ENCODE assay signal across 17 cellular contexts in genomic region chr2:203567786-203568185, GRCh38. TPM values are rescaled to one million over a fixed set of nuclear protein-coding genes. Genes with fewer than 3 reads are reported as not detected.
DNase-seq lines count a peak whose midpoint lies in the region; TF ChIP-seq lines count a peak whose summit lies in the region.
"Had no signal": no experiment of that assay in that cellular context is flagged by ENCODE, and none has a peak within 500 bp of the region (broad histone marks: within the 10 kb centered on the region; RNA-seq: fewer than 3 reads in every experiment).

No MANE protein-coding gene starts in this region.

- H3K9ac ChIP-seq in adipocyte (ENCODE audit: low read length), result no peak overlapping the region
- H3K9ac ChIP-seq: BLaER1 had no signal

- H3K4me3 ChIP-seq in adipocyte (ENCODE audit: low read length), result no peak overlapping the region
- H3K4me3 ChIP-seq in fibroblast of mammary gland (ENCODE audit: control insufficient read depth, low read depth, low read length), result no peak overlapping the region
- H3K4me3 ChIP-seq in spleen, result no peak overlapping the region
- H3K4me3 ChIP-seq: BLaER1, K562 had no signal

- WGBS in spleen, 5 donors, result 75 to 90% (median 85%) methylated on average over 1 of the region's 1 CpG

- no peaks in the 10 kb centered on the region for H3K36me3 ChIP-seq in adipocyte (ENCODE audit: control insufficient read depth, insufficient read depth, low read length, severe bottlenecking)
- H3K36me3 ChIP-seq in spleen, result no peaks in the 10 kb centered on the region
- H3K36me3 ChIP-seq: BLaER1 had no signal

- intact Hi-C loops in spleen (cut with DNase I; ENCODE audit: low total_unique reads), result no loop called here

- H3K4me1 ChIP-seq in adipocyte (ENCODE audit: control insufficient read depth, insufficient read depth, low read length) (peaks cover 8% of the 10 kb centered on the region), spleen (no peaks in the 10 kb centered on the region)
- H3K4me1 ChIP-seq: BLaER1 had no signal

- peak; percentile 56 for DNase-seq in NCI-H82 (lab: John Stamatoyannopoulos, UW)
- no peak for DNase-seq in NCI-H82 treated with DMSO at 0.1 percent for 48 hours (lab: John Stamatoyannopoulos, UW; ENCODE audit: unreplicated experiment)
- peak; percentile 43 for DNase-seq in adipocyte (ENCODE audit: low read depth)
- DNase-seq in fibroblast of mammary gland (ENCODE audit: low read depth), result peak; percentile 34
- peak; percentile 37 for DNase-seq in renal cortical epithelial cell (ENCODE audit: low read depth)
- no peak for DNase-seq in stimulated activated naive CD4-positive, alpha-beta T cell treated with Interleukin-2 at 50 U/mL for 16 hours (lab: John Stamatoyannopoulos, UW)
- no peak for DNase-seq in spleen
- DNase-seq in DMS114 treated with DMSO at 0.1 percent for 48 hours (lab: John Stamatoyannopoulos, UW; ENCODE audit: unreplicated experiment), result no peak
- DNase-seq: Calu3; CD4-positive, alpha-beta memory T cell; DMS53; NCI-H1105 treated with DMSO at 0.1 percent for 48 hours; NCI-H1694; NCI-H2081 treated with DMSO at 0.1 percent for 48 hours had no signal

- TF ChIP-seq CTCF in fibroblast of mammary gland (conservative IDR thresholded peaks at IDR 0.05; ENCODE audit: control insufficient read depth, insufficient read depth, low read depth, low read length) (no peak), spleen (IDR thresholded peaks at IDR 0.05 in 8 of 11, conservative IDR thresholded peaks at IDR 0.05 in 3 of 11) (no peak)

- H3K27me3 ChIP-seq in adipocyte (replicated peaks; ENCODE audit: control insufficient read depth, insufficient read depth, low read length) (no peaks in the 10 kb centered on the region), spleen (replicated peaks in 1 of 7) (peaks cover 0 to 7% (median 0%) of the 10 kb centered on the region in 7 donors)
- H3K27me3 ChIP-seq: BLaER1 had no signal

- H3K27ac ChIP-seq in spleen, result no peak overlapping the region
- H3K27ac ChIP-seq: 22Rv1, BLaER1 had no signal

- no peaks in the 10 kb centered on the region for H3K9me3 ChIP-seq in adipocyte (ENCODE audit: control insufficient read depth, low read length)
- H3K9me3 ChIP-seq in spleen, result no peaks in the 10 kb centered on the region
- H3K9me3 ChIP-seq: BLaER1 had no signal

- TF ChIP-seq POLR2A in spleen (IDR thresholded peaks at IDR 0.05), result no peak

RNA-seq across cellular contexts. Expression of gene RAPH1, which starts 32.7 kb away (rescaled TPM):
- total RNA-seq in renal cortical epithelial cell (20.7 and 43.3 TPM in 2 replicates), spleen (100 to 1,000 TPM in 4 of 7 donors, 10 to 100 TPM in 3; 49.4 to 138 (median 112) TPM)
- polyA plus RNA-seq in spleen, result 1 to 10 TPM; 2.6 to 5.0 (median 2.7) TPM

Comparison
In these comparisons a context has a peak if more than half of its experiments do, and no peak if none do; other contexts are left out.
1. DNase-seq: peak in NCI-H82 (single experiment), adipocyte (single experiment), fibroblast of mammary gland (single experiment) and renal cortical epithelial cell (single experiment); none in NCI-H82 treated with DMSO at 0.1 percent for 48 hours (single experiment), stimulated activated naive CD4-positive, alpha-beta T cell treated with Interleukin-2 at 50 U/mL for 16 hours (single experiment), spleen (single experiment) and DMS114 treated with DMSO at 0.1 percent for 48 hours (single experiment).